Comparison of ENCODE assay signal across 1 cellular context in the genomic region with DNA sequence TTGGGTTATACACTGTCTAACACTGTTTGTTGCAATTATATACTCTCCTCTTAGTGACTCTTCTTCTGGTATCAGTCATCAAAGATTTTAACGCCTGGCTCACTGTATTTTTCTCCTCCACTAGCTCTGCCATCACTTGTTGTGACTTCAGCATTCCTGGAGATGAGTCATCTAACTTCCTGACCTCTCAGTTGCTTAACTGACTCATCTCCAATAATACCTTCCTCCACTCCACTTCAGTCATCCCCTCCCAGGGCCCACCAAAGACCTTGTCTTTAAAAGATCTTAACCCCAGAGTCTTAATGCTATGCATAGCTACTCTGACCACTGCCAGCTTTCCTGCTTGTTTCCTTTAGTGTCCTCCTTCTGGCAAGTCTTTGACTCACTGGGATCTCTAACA.
TF ChIP-seq lines count a peak whose summit lies in the region.

No MANE protein-coding gene starts in this region.

TF ChIP-seq in HEK293, 187 proteins besides CTCF, POLR2A, EP300 and RAD21 (continued from another document):
- TF ChIP-seq, protein P1, sequence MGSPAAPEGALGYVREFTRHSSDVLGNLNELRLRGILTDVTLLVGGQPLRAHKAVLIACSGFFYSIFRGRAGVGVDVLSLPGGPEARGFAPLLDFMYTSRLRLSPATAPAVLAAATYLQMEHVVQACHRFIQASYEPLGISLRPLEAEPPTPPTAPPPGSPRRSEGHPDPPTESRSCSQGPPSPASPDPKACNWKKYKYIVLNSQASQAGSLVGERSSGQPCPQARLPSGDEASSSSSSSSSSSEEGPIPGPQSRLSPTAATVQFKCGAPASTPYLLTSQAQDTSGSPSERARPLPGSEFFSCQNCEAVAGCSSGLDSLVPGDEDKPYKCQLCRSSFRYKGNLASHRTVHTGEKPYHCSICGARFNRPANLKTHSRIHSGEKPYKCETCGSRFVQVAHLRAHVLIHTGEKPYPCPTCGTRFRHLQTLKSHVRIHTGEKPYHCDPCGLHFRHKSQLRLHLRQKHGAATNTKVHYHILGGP (tag by site-specific recombination; IDR thresholded peaks at IDR 0.05), result no peak
- TF ChIP-seq ZNF670 (tag by site-specific recombination; IDR thresholded peaks at IDR 0.05; ENCODE audit: low read depth), result no peak
- peak; percentile 61; the same call in 1 of the 2 replicates for TF ChIP-seq SCRT2 (tag by site-specific recombination; IDR thresholded peaks at IDR 0.05)
- no peak for TF ChIP-seq SCRT1 (tag by site-specific recombination; IDR thresholded peaks at IDR 0.05; ENCODE audit: borderline replicate concordance)
- no peak for TF ChIP-seq ZNF560 (tag by site-specific recombination; IDR thresholded peaks at IDR 0.05; ENCODE audit: borderline replicate concordance)
- no peak for TF ChIP-seq ZNF596 (tag by site-specific recombination; IDR thresholded peaks at IDR 0.05)
- TF ChIP-seq ZNF274 (IDR thresholded peaks at IDR 0.05; ENCODE audit: low read length), result no peak
- no peak for TF ChIP-seq ZNF274 (tag by site-specific recombination; IDR thresholded peaks at IDR 0.05; ENCODE audit: borderline replicate concordance)
- no peak for TF ChIP-seq ZNF335 (tag by site-specific recombination; conservative IDR thresholded peaks at IDR 0.05)
